In genomic region chr7:105046414-105046813, GRCh38 we compare ENCODE assay signal across 11 cellular contexts. TPM values are rescaled to one million over a fixed set of nuclear protein-coding genes. Genes with fewer than 3 reads are reported as not detected.
DNase-seq lines count a peak whose midpoint lies in the region; ATAC-seq and TF ChIP-seq lines count a peak whose summit lies in the region.
"Had no signal": no experiment of that assay in that cellular context is flagged by ENCODE, and none has a peak within 500 bp of the region (broad histone marks: within the 10 kb centered on the region; RNA-seq: fewer than 3 reads in every experiment).

No MANE protein-coding gene starts in this region.

- no peak for TF ChIP-seq RAD21 in Ishikawa (IDR thresholded peaks at IDR 0.05; ENCODE audit: low read depth)

- H3K4me3 Mint-ChIP-seq in mesothelial cell of epicardium = no peak overlapping the region
- H3K4me3 Mint-ChIP-seq: nephron progenitor cell had no signal

- TF ChIP-seq CTCF in choroid plexus epithelial cell (conservative IDR thresholded peaks at IDR 0.05; ENCODE audit: low read depth, low read length) (no peak), mesothelial cell of epicardium (IDR thresholded peaks at IDR 0.05; ENCODE audit: unreplicated experiment) (no peak)

- peak overlapping the region; percentile 82 for H3K27ac Mint-ChIP-seq in mesothelial cell of epicardium
- H3K27ac Mint-ChIP-seq: nephron progenitor cell had no signal

- ATAC-seq in HG03457 (IDR thresholded peaks at IDR 0.05; ENCODE audit: unreplicated experiment) = no peak

- no peaks in the 10 kb centered on the region for H3K9me3 Mint-ChIP-seq in mesothelial cell of epicardium
- H3K9me3 Mint-ChIP-seq: nephron progenitor cell had no signal

- TF ChIP-seq EP300 in Ishikawa (IDR thresholded peaks at IDR 0.05; ENCODE audit: borderline replicate concordance) = no peak

- H3K4me3 ChIP-seq in choroid plexus epithelial cell (ENCODE audit: low read depth, low read length) = no peak overlapping the region

- no peaks in the 10 kb centered on the region for H3K27me3 Mint-ChIP-seq in mesothelial cell of epicardium (ENCODE audit: low read depth)

- peaks cover 45% of the 10 kb centered on the region for H3K36me3 Mint-ChIP-seq in mesothelial cell of epicardium

- H3K4me1 Mint-ChIP-seq in mesothelial cell of epicardium = peaks cover 19% of the 10 kb centered on the region
- H3K4me1 Mint-ChIP-seq: nephron progenitor cell had no signal

- DNase-seq in AG08396 (ENCODE audit: low spot score) (peak; percentile 28), choroid plexus epithelial cell (ENCODE audit: low read depth) (peak; percentile 72), mesothelial cell of epicardium (ENCODE audit: low spot score in 2 of 2, unreplicated experiment in 2 of 2) (no peak), foreskin melanocyte (no peak), COLO668 (lab: John Stamatoyannopoulos, UW; ENCODE audit: unreplicated experiment) (no peak), OCI-M2 (lab: John Stamatoyannopoulos, UW; ENCODE audit: unreplicated experiment) (no peak)
- DNase-seq: nephron progenitor cell; OCI-M1; stimulated activated CD4-positive, alpha-beta T cell treated with anti-CD3 and anti-CD28 coated beads, Interleukin-12 subunit alpha, Interleukin-12 subunit beta, amount 100 ng/mL, for 4 hours had no signal

TF ChIP-seq in Ishikawa, 13 proteins besides CTCF, POLR2A, EP300 and RAD21:
- TF ChIP-seq EGR1 (IDR thresholded peaks at IDR 0.05) (no peak), TEAD4 (IDR thresholded peaks at IDR 0.05) (peak; percentile 57; the same call in 1 of the 2 replicates)

RNA-seq across cellular contexts. Expression of gene KMT2E, which starts 32.4 kb away (rescaled TPM):
- 102 to 109 TPM (median 109 TPM) in 3 replicates for total RNA-seq in mesothelial cell of epicardium

Comparison
In these comparisons a context has a peak if more than half of its experiments do, and no peak if none do; other contexts are left out.
1. DNase-seq: peak in AG08396 (single experiment) and choroid plexus epithelial cell (single experiment); none in mesothelial cell of epicardium (0 of 2), foreskin melanocyte (single experiment), COLO668 (single experiment) and OCI-M2 (single experiment).